ENCODE assay signal across 9 cellular contexts in the genomic region with DNA sequence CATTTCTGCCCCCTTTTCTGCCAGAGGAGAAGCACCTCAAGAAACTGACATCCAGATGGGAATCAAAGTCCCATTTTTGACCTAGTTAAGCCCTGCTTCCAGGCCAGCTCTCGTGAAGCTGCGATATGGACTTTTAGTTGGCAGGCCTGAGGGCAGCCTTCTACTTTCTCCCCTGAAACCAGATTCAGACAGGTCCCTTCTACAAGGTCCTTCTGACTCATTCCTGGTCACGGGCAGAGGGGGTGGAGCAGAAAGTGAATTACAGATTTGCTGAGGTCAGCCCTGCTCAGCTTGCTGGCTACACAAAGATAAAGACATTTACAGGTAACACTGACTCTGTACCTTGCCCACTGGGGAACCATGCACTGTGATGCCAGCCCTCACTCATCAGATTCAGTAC. TPM values are rescaled to one million over a fixed set of nuclear protein-coding genes. Genes with fewer than 3 reads are reported as not detected.
A peak's percentile ranks its signal among the peaks of the same experiment; 100 is the strongest.
DNase-seq lines count a peak whose midpoint lies in the region; ATAC-seq and TF ChIP-seq lines count a peak whose summit lies in the region.
"Had no signal": no experiment of that assay in that cellular context is flagged by ENCODE, and none has a peak within 500 bp of the region (broad histone marks: within the 10 kb centered on the region; RNA-seq: fewer than 3 reads in every experiment).

No MANE protein-coding gene starts in this region.

- POLR2A ChIA-PET in AG04450 (lab: Yijun Ruan, JAX), result interaction anchor here (1.3 kb wide), 1 partner anchor 387 kb away, joined by 3 read pairs; no protein-coding TSS in a partner anchor

- H3K14ac ChIP-seq in mesenchymal stem cell (ENCODE audit: low read length in 2 of 2), result no peak overlapping the region

- peak overlapping the region in 1 of 2 experiments; percentile 47 for H3K23ac ChIP-seq in mesenchymal stem cell (ENCODE audit: low read length in 2 of 2)

- peak overlapping the region; percentile 67 for H3K9ac ChIP-seq in mesenchymal stem cell (ENCODE audit: low read length)

- no peaks in the 10 kb centered on the region for H3K9me3 ChIP-seq in AG04450 (ENCODE audit: control insufficient read depth, insufficient read depth, low read length)
- H3K9me3 ChIP-seq in breast epithelium, result no peaks in the 10 kb centered on the region
- H3K9me3 ChIP-seq in mesenchymal stem cell (ENCODE audit: control insufficient read depth, low read length), result no peaks in the 10 kb centered on the region

- H2BK5ac ChIP-seq in mesenchymal stem cell (ENCODE audit: low read depth, low read length, poor library complexity, severe bottlenecking), result no peak overlapping the region

- TF ChIP-seq POLR2A in breast epithelium (IDR thresholded peaks at IDR 0.05), result no peak

- 56% methylated on average over 3 of the region's 3 CpGs for WGBS in mesenchymal stem cell

- H2AK5ac ChIP-seq in mesenchymal stem cell (ENCODE audit: low read length, severe bottlenecking), result no peak overlapping the region

- H3K27me3 ChIP-seq in AG04450 (ENCODE audit: control insufficient read depth, insufficient read depth, low read length) (no peaks in the 10 kb centered on the region), breast epithelium (no peaks in the 10 kb centered on the region), mesenchymal stem cell (ENCODE audit: control insufficient read depth in 1 of 2, insufficient read depth in 1 of 2, low read length in 2 of 2) (no peaks in the 10 kb centered on the region)

- H2BK120ac ChIP-seq in mesenchymal stem cell (ENCODE audit: low read depth, low read length), result no peak overlapping the region

- H4K91ac ChIP-seq in mesenchymal stem cell (ENCODE audit: low read length), result peak overlapping the region; percentile 67

- no peak for TF ChIP-seq CTCF in AG04450 (IDR thresholded peaks at IDR 0.05; ENCODE audit: low read depth, low read length)
- no peak for TF ChIP-seq CTCF in breast epithelium (IDR thresholded peaks at IDR 0.05)
- TF ChIP-seq CTCF in omental fat pad (IDR thresholded peaks at IDR 0.05), result no peak

- peaks cover 0 to 8% of the 10 kb centered on the region in 2 donors for H3K4me1 ChIP-seq in breast epithelium
- H3K4me1 ChIP-seq in mesenchymal stem cell (ENCODE audit: control insufficient read depth, insufficient read depth, low read depth, low read length), result peaks cover 10% of the 10 kb centered on the region

- peak overlapping the region; percentile 3 to 82 for H3K4ac ChIP-seq in mesenchymal stem cell (ENCODE audit: low read depth in 1 of 2, low read length in 2 of 2)

- CTCF ChIA-PET in AG04450 (lab: Charles Lee), result interaction anchor here (0.6 to 3.3 kb wide), 4 partner anchors 8 to 918 kb away, joined by 7 to 39 read pairs (median 11); no protein-coding TSS in a partner anchor

- peak overlapping the region; percentile 66 to 85 for H3K18ac ChIP-seq in mesenchymal stem cell (ENCODE audit: low read depth in 1 of 2, low read length in 2 of 2)

- no peak overlapping the region for H2BK15ac ChIP-seq in mesenchymal stem cell (ENCODE audit: low read depth, poor library complexity, severe bottlenecking)

- H3K27ac ChIP-seq in AG04450 (ENCODE audit: low read depth, low read length) (peak overlapping the region; percentile 92), breast epithelium (peak overlapping the region; percentile 9 to 72), mesenchymal stem cell (ENCODE audit: low read length, poor library complexity, severe bottlenecking) (peak overlapping the region; percentile 16)

- intact Hi-C loops in breast epithelium (cut with DNase I; ENCODE audit: low total_unique reads), result no loop called here

- peak overlapping the region; percentile 77 to 86 for H2BK12ac ChIP-seq in mesenchymal stem cell (ENCODE audit: low read length in 2 of 2)

- peak overlapping the region; percentile 17; the same call in 1 of the 2 replicates for H3K4me3 ChIP-seq in AG04450 (ENCODE audit: low read depth, low read length)
- H3K4me3 ChIP-seq in breast epithelium, result no peak overlapping the region
- no peak overlapping the region for H3K4me3 ChIP-seq in mesenchymal stem cell (ENCODE audit: insufficient read depth in 1 of 2, low read depth in 1 of 2, low read length in 2 of 2)

- H3K36me3 ChIP-seq in breast epithelium (no peaks in the 10 kb centered on the region), mesenchymal stem cell (ENCODE audit: control insufficient read depth in 1 of 2, insufficient read depth in 2 of 2, low read depth in 1 of 2, low read length in 2 of 2) (no peaks in the 10 kb centered on the region)

- DNase-seq in AG04450 (ENCODE audit: low read depth, low spot score) (no peak), breast epithelium (ENCODE audit: low spot score in 2 of 2) (no peak), mesenchymal stem cell (peak; percentile 58), omental fat pad (ENCODE audit: low spot score) (no peak), NCI-H446 (lab: John Stamatoyannopoulos, UW) (no peak), NCI-H2107 treated with DMSO at 0.1 percent for 48 hours (lab: John Stamatoyannopoulos, UW; ENCODE audit: unreplicated experiment) (no peak)
- DNase-seq: activated gamma-delta T cell treated with Interleukin-2 at 50 U/mL for 16 hours had no signal

- peak overlapping the region; percentile 87 for H4K8ac ChIP-seq in mesenchymal stem cell (ENCODE audit: low read length)

- H2AFZ ChIP-seq in mesenchymal stem cell (ENCODE audit: low read depth, low read length), result no peak overlapping the region

- ATAC-seq in HG02588 (IDR thresholded peaks at IDR 0.05; ENCODE audit: unreplicated experiment) (peak; percentile 49), omental fat pad (ENCODE audit: low FRiP score) (no peak)
- ATAC-seq in activated CD4-positive, CD25-positive, alpha-beta regulatory T cell treated with anti-CD3 and anti-CD28 coated beads, Interleukin-2, amount 50 U/mL, for 24 hours, result no peak

- no peaks in the 10 kb centered on the region for H3K79me1 ChIP-seq in mesenchymal stem cell (replicated peaks; ENCODE audit: low read length, poor library complexity, severe bottlenecking)

- no peak overlapping the region for H3K4me2 ChIP-seq in mesenchymal stem cell (ENCODE audit: low read length, poor library complexity, severe bottlenecking)

RNA-seq across cellular contexts. Expression of gene TUT7, which starts 52.8 kb away (rescaled TPM):
- 25.7 and 31.8 TPM in 2 replicates for polyA plus RNA-seq in AG04450 (2011; rRNA removed)
- polyA minus RNA-seq in AG04450 (2011; rRNA and poly(A)+ RNA removed), result 26.8 and 52.0 TPM in 2 replicates
- total RNA-seq in breast epithelium (10 to 100 TPM; 59.5 to 95.4 (median 65.2) TPM), omental fat pad (10 to 100 TPM; 50.8 to 61.8 (median 56.7) TPM)
- polyA plus RNA-seq in mesenchymal stem cell (2013, experiment 1 of 2), result 17.0 TPM
- 15.7 TPM for polyA plus RNA-seq in mesenchymal stem cell (2013, experiment 2 of 2)

Comparison
In these comparisons a context has a peak if more than half of its experiments do, and no peak if none do; other contexts are left out.
1. H3K27ac ChIP-seq: peak in every context shown above with its lines; median percentile 92 in AG04450; 40 in breast epithelium; 16 in mesenchymal stem cell.